In genomic region chr12:47111392-47111778, GRCh38 we compare ENCODE assay signal across 17 cellular contexts. TPM values are rescaled to one million over a fixed set of nuclear protein-coding genes. Genes with fewer than 3 reads are reported as not detected.
DNase-seq lines count a peak whose midpoint lies in the region; ATAC-seq lines count a peak whose summit lies in the region.
"Had no signal": no experiment of that assay in that cellular context is flagged by ENCODE, and none has a peak within 500 bp of the region (broad histone marks: within the 10 kb centered on the region; RNA-seq: fewer than 3 reads in every experiment).

No MANE protein-coding gene starts in this region.

- H3K9me3 Mint-ChIP-seq in activated naive CD4-positive, alpha-beta T cell treated with anti-CD3 and anti-CD28 coated beads for 36 hours: no peaks in the 10 kb centered on the region
- H3K9me3 Mint-ChIP-seq in activated naive CD4-positive, alpha-beta T cell treated with anti-CD3 and anti-CD28 coated beads, Interleukin-2, amount 10 ng/mL, durations not matched to agents 7 days and 5 days: no peaks in the 10 kb centered on the region

- H3K4me1 Mint-ChIP-seq in activated naive CD4-positive, alpha-beta T cell treated with anti-CD3 and anti-CD28 coated beads for 36 hours (ENCODE audit: low read depth): peaks cover 33% of the 10 kb centered on the region
- peaks cover 29% of the 10 kb centered on the region for H3K4me1 Mint-ChIP-seq in activated naive CD4-positive, alpha-beta T cell treated with anti-CD3 and anti-CD28 coated beads, Interleukin-2, amount 10 ng/mL, durations not matched to agents 7 days and 5 days

- H3K27ac Mint-ChIP-seq in activated naive CD4-positive, alpha-beta T cell treated with anti-CD3 and anti-CD28 coated beads for 36 hours: no peak overlapping the region
- H3K27ac Mint-ChIP-seq in activated naive CD4-positive, alpha-beta T cell treated with anti-CD3 and anti-CD28 coated beads, Interleukin-2, amount 10 ng/mL, durations not matched to agents 7 days and 5 days: peak overlapping the region; percentile 74

- CTCF ChIA-PET in activated naive CD4-positive, alpha-beta T cell treated with anti-CD3 and anti-CD28 coated beads for 36 hours (lab: Charles Lee): interaction anchor here (1.4 to 1.9 kb wide), 2 partner anchors 41 to 79 kb away, joined by 4 read pairs; no protein-coding TSS in a partner anchor
- CTCF ChIA-PET in activated naive CD4-positive, alpha-beta T cell treated with anti-CD3 and anti-CD28 coated beads, Interleukin-2, amount 10 ng/mL, durations not matched to agents 7 days and 5 days (lab: Charles Lee): interaction anchor here (0.9 to 4.6 kb wide), 3 partner anchors 29 to 41 kb away, joined by 3 to 15 read pairs (median 3); partner anchors contain the start of gene AMIGO2

- peak; percentile 41 for DNase-seq in activated naive CD4-positive, alpha-beta T cell treated with anti-CD3 and anti-CD28 coated beads for 36 hours
- no peak for DNase-seq in activated naive CD4-positive, alpha-beta T cell treated with anti-CD3 and anti-CD28 coated beads, Interleukin-2, amount 50 U/mL, for 16 hours
- DNase-seq in NOMO-1 treated with dmso at 0.1 percent for 144 hours (lab: John Stamatoyannopoulos, UW; ENCODE audit: unreplicated experiment) (peak; percentile 61), HCEC 1CT (no peak), superior temporal gyrus (ENCODE audit: extremely low spot score) (no peak)
- peak; percentile 30 for DNase-seq in activated naive CD4-positive, alpha-beta T cell treated with anti-CD3 and anti-CD28 coated beads, Interleukin-2, amount 10 ng/mL, durations not matched to agents 7 days and 5 days
- DNase-seq in stimulated activated naive CD8-positive, alpha-beta T cell treated with anti-CD3 and anti-CD28 coated beads, Interleukin-15, Interleukin-2, amounts not matched to agents 100 U/mL and 50 U/mL, for 24 hours: peak; percentile 28
- DNase-seq: activated CD8-positive, alpha-beta memory T cell treated with anti-CD3 and anti-CD28 coated beads for 24 hours; Caco-2; effector CD8-positive, alpha-beta T cell; head of caudate nucleus; IMR-90; NCI-H1048; NCI-H2081; NCI-H510A treated with DMSO at 0.1 percent for 48 hours; PC-3 had no signal

- H3K27me3 Mint-ChIP-seq in activated naive CD4-positive, alpha-beta T cell treated with anti-CD3 and anti-CD28 coated beads for 36 hours (ENCODE audit: low read depth): no peaks in the 10 kb centered on the region
- H3K27me3 Mint-ChIP-seq in activated naive CD4-positive, alpha-beta T cell treated with anti-CD3 and anti-CD28 coated beads, Interleukin-2, amount 10 ng/mL, durations not matched to agents 7 days and 5 days: no peaks in the 10 kb centered on the region

- H3K4me3 Mint-ChIP-seq in activated naive CD4-positive, alpha-beta T cell treated with anti-CD3 and anti-CD28 coated beads for 36 hours: no peak overlapping the region
- H3K4me3 Mint-ChIP-seq in activated naive CD4-positive, alpha-beta T cell treated with anti-CD3 and anti-CD28 coated beads, Interleukin-2, amount 10 ng/mL, durations not matched to agents 7 days and 5 days: no peak overlapping the region

- intact Hi-C loops in activated naive CD4-positive, alpha-beta T cell treated with anti-CD3 and anti-CD28 coated beads for 36 hours (cut with micrococcal nuclease): no loop called here

- H3K36me3 Mint-ChIP-seq in activated naive CD4-positive, alpha-beta T cell treated with anti-CD3 and anti-CD28 coated beads for 36 hours (ENCODE audit: low read depth): peaks cover 26% of the 10 kb centered on the region
- H3K36me3 Mint-ChIP-seq in activated naive CD4-positive, alpha-beta T cell treated with anti-CD3 and anti-CD28 coated beads, Interleukin-2, amount 10 ng/mL, durations not matched to agents 7 days and 5 days: peaks cover 42% of the 10 kb centered on the region

- peak; percentile 75 for ATAC-seq in stimulated activated naive CD8-positive, alpha-beta T cell treated with anti-CD3 and anti-CD28 coated beads, Interleukin-15, Interleukin-2, amounts not matched to agents 100 U/mL and 50 U/mL, for 24 hours
- no peak for ATAC-seq in HG03135 (IDR thresholded peaks at IDR 0.05; ENCODE audit: unreplicated experiment)
- ATAC-seq: PC-3 had no signal

RNA-seq across cellular contexts. Expression of gene AMIGO2, which starts 31.6 kb away (rescaled TPM):
- total RNA-seq in activated naive CD4-positive, alpha-beta T cell treated with anti-CD3 and anti-CD28 coated beads for 36 hours: 10 to 100 TPM; 19.2 to 19.6 TPM

RNA-seq across cellular contexts. Expression of gene PCED1B, which starts 32.0 kb away (rescaled TPM):
- total RNA-seq in activated naive CD4-positive, alpha-beta T cell treated with anti-CD3 and anti-CD28 coated beads for 36 hours: 100 to 1,000 TPM; 138 to 143 TPM

Comparison
In these comparisons a context has a peak if more than half of its experiments do, and no peak if none do; other contexts are left out.
1. DNase-seq: peak in activated naive CD4-positive, alpha-beta T cell treated with anti-CD3 and anti-CD28 coated beads for 36 hours (single experiment), NOMO-1 treated with dmso at 0.1 percent for 144 hours (single experiment), activated naive CD4-positive, alpha-beta T cell treated with anti-CD3 and anti-CD28 coated beads, Interleukin-2, amount 10 ng/mL, durations not matched to agents 7 days and 5 days (single experiment) and stimulated activated naive CD8-positive, alpha-beta T cell treated with anti-CD3 and anti-CD28 coated beads, Interleukin-15, Interleukin-2, amounts not matched to agents 100 U/mL and 50 U/mL, for 24 hours (single experiment); none in activated naive CD4-positive, alpha-beta T cell treated with anti-CD3 and anti-CD28 coated beads, Interleukin-2, amount 50 U/mL, for 16 hours (single experiment), HCEC 1CT (single experiment) and superior temporal gyrus (single experiment).